ENCODE assay signal across 8 cellular contexts in the genomic region with DNA sequence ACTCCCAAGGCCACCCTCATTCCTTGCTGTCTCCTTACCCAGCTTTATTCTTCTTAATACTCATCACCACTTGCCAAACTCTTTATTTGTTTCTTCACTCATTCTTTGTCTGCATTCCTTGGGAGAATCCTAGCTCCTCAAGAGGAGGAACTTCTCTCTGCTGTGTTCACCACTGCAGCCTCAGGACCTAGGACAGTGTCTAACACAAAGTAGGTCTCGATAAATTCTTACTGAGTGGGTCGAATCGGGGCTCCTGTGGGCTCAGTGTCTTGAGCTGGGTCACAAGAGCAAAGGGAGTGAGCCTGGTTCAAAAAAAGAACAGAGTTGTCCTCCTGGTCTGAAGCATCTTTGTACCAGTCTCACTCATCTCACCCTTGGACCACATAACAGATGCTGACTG.
"Had no signal": no experiment of that assay in that cellular context is flagged by ENCODE, and none has a peak within 500 bp of the region (broad histone marks: within the 10 kb centered on the region; RNA-seq: fewer than 3 reads in every experiment).

No MANE protein-coding gene starts in this region.

- ATAC-seq: GM12878 had no signal

- H3K4me3 ChIP-seq: GM12878 had no signal

- DNase-seq: GDM1, GF-D8 had no signal

- FAIRE-seq: G401.6, GM12878, GM12891, GM12892, GM18507, GM19239 had no signal
